Comparison of ENCODE assay signal across 8 cellular contexts in genomic region chr7:3063016-3063753, GRCh38. TPM values are rescaled to one million over a fixed set of nuclear protein-coding genes. Genes with fewer than 3 reads are reported as not detected.
DNase-seq lines count a peak whose midpoint lies in the region; ATAC-seq lines count a peak whose summit lies in the region.

No MANE protein-coding gene starts in this region.

- H3K9me3 Mint-ChIP-seq in activated T-helper 17 cell treated with anti-CD3 and anti-CD28 coated beads, Interleukin-2, amount 50 U/mL, for 72 hours = no peaks in the 10 kb centered on the region

- peak overlapping the region; percentile 94 for H3K27ac Mint-ChIP-seq in activated T-helper 17 cell treated with anti-CD3 and anti-CD28 coated beads, Interleukin-2, amount 50 U/mL, for 72 hours

- no peaks in the 10 kb centered on the region for H3K36me3 Mint-ChIP-seq in activated T-helper 17 cell treated with anti-CD3 and anti-CD28 coated beads, Interleukin-2, amount 50 U/mL, for 72 hours (ENCODE audit: low read depth)

- H3K27me3 Mint-ChIP-seq in activated T-helper 17 cell treated with anti-CD3 and anti-CD28 coated beads, Interleukin-2, amount 50 U/mL, for 72 hours = no peaks in the 10 kb centered on the region

- peak; percentile 41 to 52 for DNase-seq in stimulated activated CD8-positive, alpha-beta memory T cell treated with anti-CD3 and anti-CD28 coated beads, Interleukin-2, amount 100 ng/mL, for 1 hour (ENCODE audit: low read depth in 2 of 2)
- no peak for DNase-seq in occipital lobe (lab: John Stamatoyannopoulos, UW)
- DNase-seq in mucosa of gallbladder (ENCODE audit: low spot score) = no peak
- no peak for DNase-seq in EL
- no peak for DNase-seq in OCI-M1 (lab: John Stamatoyannopoulos, UW)

- peaks cover 60% of the 10 kb centered on the region for H3K4me1 Mint-ChIP-seq in activated T-helper 17 cell treated with anti-CD3 and anti-CD28 coated beads, Interleukin-2, amount 50 U/mL, for 72 hours

- H3K4me3 Mint-ChIP-seq in activated T-helper 17 cell treated with anti-CD3 and anti-CD28 coated beads, Interleukin-2, amount 50 U/mL, for 72 hours = peak overlapping the region; percentile 83

- peak; percentile 75 for ATAC-seq in GM19467 (IDR thresholded peaks at IDR 0.05; ENCODE audit: unreplicated experiment)
- ATAC-seq in HG03521 (IDR thresholded peaks at IDR 0.05; ENCODE audit: unreplicated experiment) = peak; percentile 84
- peak; percentile 92 for ATAC-seq in activated T-helper 17 cell treated with anti-CD3 and anti-CD28 coated beads, Interleukin-2, amount 50 U/mL, for 72 hours (replicated peaks)

RNA-seq across cellular contexts. Expression of gene CARD11, which starts 19.5 kb away (rescaled TPM):
- total RNA-seq in activated T-helper 17 cell treated with anti-CD3 and anti-CD28 coated beads, Interleukin-2, amount 50 U/mL, for 72 hours = 100 to 1,000 TPM in 1 of 2 donors, 10 to 100 TPM in 1; 98.7 to 112 TPM
- total RNA-seq in occipital lobe (0.31 TPM), mucosa of gallbladder (35.8 TPM)

Comparison
In these comparisons a context has a peak if more than half of its experiments do, and no peak if none do; other contexts are left out.
1. DNase-seq: peak in stimulated activated CD8-positive, alpha-beta memory T cell treated with anti-CD3 and anti-CD28 coated beads, Interleukin-2, amount 100 ng/mL, for 1 hour (2 of 2); none in occipital lobe (single experiment), mucosa of gallbladder (single experiment), EL (single experiment) and OCI-M1 (single experiment).
2. RNA of gene CARD11, which starts 19.5 kb away (total RNA-seq): 98.7 to 112 TPM in activated T-helper 17 cell treated with anti-CD3 and anti-CD28 coated beads, Interleukin-2, amount 50 U/mL, for 72 hours and 35.8 TPM in mucosa of gallbladder (single experiment); 0.31 TPM in occipital lobe (single experiment); every median in the first group is over 10 times any median in the second.
3. Peak in every context shown above with its lines, with median percentiles within 50 percentile points of each other: ATAC-seq.